In the genomic region with DNA sequence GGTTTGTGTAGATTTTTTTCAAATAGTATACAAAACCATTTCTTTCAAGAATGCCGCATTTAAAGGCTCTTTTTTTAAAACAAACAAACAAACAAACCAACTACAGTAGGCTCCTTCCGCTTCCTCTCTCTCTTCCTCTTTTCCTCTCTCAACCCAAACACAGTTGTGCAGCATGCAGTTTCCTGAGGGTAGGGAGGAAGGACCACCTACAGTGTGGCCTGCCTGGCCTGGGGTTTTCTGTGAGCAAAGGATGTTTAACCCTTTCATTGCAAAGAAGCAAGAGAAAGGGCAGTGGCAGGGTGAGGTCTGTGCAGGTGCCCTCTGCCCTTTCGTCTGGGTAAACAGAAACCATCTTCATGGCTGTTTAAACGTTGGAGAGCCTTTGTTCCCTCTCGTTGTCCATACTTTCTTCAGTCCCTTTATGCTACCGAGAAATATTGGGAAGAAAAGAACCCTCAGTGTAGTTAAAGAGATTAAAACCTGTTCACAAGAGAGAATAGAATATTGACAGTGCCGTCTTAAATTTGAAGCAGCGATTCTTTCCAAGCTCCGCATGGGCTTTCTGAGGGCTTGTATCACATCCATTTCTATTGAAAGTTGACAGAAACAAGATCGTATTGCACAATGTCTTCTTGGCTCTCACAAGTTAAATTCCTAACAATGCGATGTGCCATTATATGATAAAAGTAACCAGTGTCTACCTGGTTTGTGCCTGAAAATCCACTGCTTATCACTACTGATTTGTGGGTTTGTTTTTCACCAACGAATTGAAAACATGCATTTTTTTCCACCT, we compare ENCODE assay signal across 10 cellular contexts.
DNase-seq lines count a peak whose midpoint lies in the region; ATAC-seq and TF ChIP-seq lines count a peak whose summit lies in the region.
"Had no signal": no experiment of that assay in that cellular context is flagged by ENCODE, and none has a peak within 500 bp of the region (broad histone marks: within the 10 kb centered on the region; RNA-seq: fewer than 3 reads in every experiment).

No MANE protein-coding gene starts in this region.

- intact Hi-C loops in CD8-positive, alpha-beta T cell (cut with DNase I, micrococcal nuclease) = no loop called here

- TF ChIP-seq CTCF in neural progenitor cell (IDR thresholded peaks at IDR 0.05) = no peak
- TF ChIP-seq CTCF in CD8-positive, alpha-beta T cell (IDR thresholded peaks at IDR 0.05) = no peak

- peaks cover 15% of the 10 kb centered on the region for H3K27me3 Mint-ChIP-seq in neural progenitor cell (ENCODE audit: insufficient read depth, low read depth)
- H3K27me3 Mint-ChIP-seq in CD8-positive, alpha-beta T cell (ENCODE audit: low read depth) = no peaks in the 10 kb centered on the region
- H3K27me3 Mint-ChIP-seq: stimulated activated naive CD8-positive, alpha-beta T cell treated with anti-CD3 and anti-CD28 coated beads, Interleukin-15, Interleukin-2, amounts not matched to agents 100 ng/mL and 50 ng/mL, for 24 hours had no signal

- H3K27ac Mint-ChIP-seq in neural progenitor cell = peak overlapping the region; percentile 62
- H3K27ac Mint-ChIP-seq in CD8-positive, alpha-beta T cell = no peak overlapping the region
- H3K27ac Mint-ChIP-seq: stimulated activated naive CD8-positive, alpha-beta T cell treated with anti-CD3 and anti-CD28 coated beads, Interleukin-15, Interleukin-2, amounts not matched to agents 100 ng/mL and 50 ng/mL, for 24 hours had no signal

- no peak overlapping the region for H3K4me3 ChIP-seq in neural progenitor cell
- no peak overlapping the region for H3K4me3 ChIP-seq in CD8-positive, alpha-beta T cell (ENCODE audit: low read depth, low read length)

- no peak overlapping the region for H3K4me3 Mint-ChIP-seq in neural progenitor cell
- no peak overlapping the region for H3K4me3 Mint-ChIP-seq in CD8-positive, alpha-beta T cell
- H3K4me3 Mint-ChIP-seq: stimulated activated naive CD8-positive, alpha-beta T cell treated with anti-CD3 and anti-CD28 coated beads, Interleukin-15, Interleukin-2, amounts not matched to agents 100 ng/mL and 50 ng/mL, for 24 hours had no signal

- H3K4me1 ChIP-seq in neural progenitor cell = peaks cover 20% of the 10 kb centered on the region
- no peaks in the 10 kb centered on the region for H3K4me1 ChIP-seq in CD8-positive, alpha-beta T cell (ENCODE audit: insufficient read depth, low read length)

- no peaks in the 10 kb centered on the region for H4K20me1 ChIP-seq in neural progenitor cell (ENCODE audit: low read depth)

- CTCF ChIA-PET in CD8-positive, alpha-beta T cell (lab: Charles Lee) = no interaction called here

- ATAC-seq in GM19395 (IDR thresholded peaks at IDR 0.05; ENCODE audit: unreplicated experiment) = peak; percentile 85
- ATAC-seq in HG02885 (IDR thresholded peaks at IDR 0.05; ENCODE audit: poor library complexity, unreplicated experiment) = peak; percentile 46
- ATAC-seq in CD8-positive, alpha-beta T cell = no peak

- POLR2A ChIA-PET in CD8-positive, alpha-beta T cell (lab: Charles Lee) = no interaction called here

- no peak overlapping the region for H2AFZ ChIP-seq in neural progenitor cell (replicated peaks)

- H3K9me3 ChIP-seq in neural progenitor cell (ENCODE audit: low read depth) = no peaks in the 10 kb centered on the region
- no peaks in the 10 kb centered on the region for H3K9me3 ChIP-seq in CD8-positive, alpha-beta T cell (ENCODE audit: low read length)

- no peak overlapping the region for H3K9ac ChIP-seq in neural progenitor cell

- no peaks in the 10 kb centered on the region for H3K27me3 ChIP-seq in neural progenitor cell
- no peaks in the 10 kb centered on the region for H3K27me3 ChIP-seq in CD8-positive, alpha-beta T cell (ENCODE audit: insufficient read depth, low read length)

- peaks cover 34% of the 10 kb centered on the region for H3K4me1 Mint-ChIP-seq in neural progenitor cell
- H3K4me1 Mint-ChIP-seq in CD8-positive, alpha-beta T cell (ENCODE audit: low read depth) = no peaks in the 10 kb centered on the region

- DNase-seq in RPMI8226 = peak; percentile 76
- peak; percentile 45 for DNase-seq in neural progenitor cell (ENCODE audit: low spot score)
- no peak for DNase-seq in NCI-H1694 treated with DMSO at 0.1 percent for 48 hours (lab: John Stamatoyannopoulos, UW)
- DNase-seq in CD8-positive, alpha-beta T cell = no peak
- DNase-seq in anterior cingulate cortex (lab: John Stamatoyannopoulos, UW) = no peak
- no peak for DNase-seq in GOT3 (lab: John Stamatoyannopoulos, UW)
- DNase-seq: NCI-H82 had no signal

- H3K36me3 ChIP-seq in neural progenitor cell = no peaks in the 10 kb centered on the region
- H3K36me3 ChIP-seq in CD8-positive, alpha-beta T cell (ENCODE audit: insufficient read depth, low read length) = no peaks in the 10 kb centered on the region

- no peaks in the 10 kb centered on the region for H3K9me3 Mint-ChIP-seq in neural progenitor cell
- H3K9me3 Mint-ChIP-seq in CD8-positive, alpha-beta T cell = no peaks in the 10 kb centered on the region
- H3K9me3 Mint-ChIP-seq: stimulated activated naive CD8-positive, alpha-beta T cell treated with anti-CD3 and anti-CD28 coated beads, Interleukin-15, Interleukin-2, amounts not matched to agents 100 ng/mL and 50 ng/mL, for 24 hours had no signal

- H3K79me2 ChIP-seq in neural progenitor cell (ENCODE audit: low read depth) = no peaks in the 10 kb centered on the region

- peaks cover 10% of the 10 kb centered on the region for H3K36me3 Mint-ChIP-seq in neural progenitor cell
- H3K36me3 Mint-ChIP-seq in CD8-positive, alpha-beta T cell = no peaks in the 10 kb centered on the region

- no peaks in the 10 kb centered on the region for H3F3A ChIP-seq in neural progenitor cell (ENCODE audit: low read depth)

- H3K4me2 ChIP-seq in neural progenitor cell = peak overlapping the region; percentile 51

- no peak overlapping the region for H3K27ac ChIP-seq in neural progenitor cell
- H3K27ac ChIP-seq in CD8-positive, alpha-beta T cell (ENCODE audit: low read depth, low read length) = no peak overlapping the region

Comparison
In these comparisons a context has a peak if more than half of its experiments do, and no peak if none do; other contexts are left out.
1. DNase-seq: peak in RPMI8226 (single experiment) and neural progenitor cell (single experiment); none in NCI-H1694 treated with DMSO at 0.1 percent for 48 hours (single experiment), CD8-positive, alpha-beta T cell (0 of 7), anterior cingulate cortex (0 of 58) and GOT3 (single experiment).